Comparison of ENCODE assay signal across 8 cellular contexts in genomic region chr5:179732412-179732917, GRCh38. TPM values are rescaled to one million over a fixed set of nuclear protein-coding genes. Genes with fewer than 3 reads are reported as not detected.
DNase-seq lines count a peak whose midpoint lies in the region; ATAC-seq and TF ChIP-seq lines count a peak whose summit lies in the region.

MAML1 (plus strand) TSS chr5:179732822; CDS start chr5:179733113, 291 bp downstream.

- intact Hi-C loops in left cardiac atrium (cut with DNase I) = no loop called here

- H3K27me3 Mint-ChIP-seq in T-helper 17 cell (no peaks in the 10 kb centered on the region), progenitor cell of endocrine pancreas (no peaks in the 10 kb centered on the region)

- DNase-seq in NCI-H1694 treated with DMSO at 0.1 percent for 48 hours (lab: John Stamatoyannopoulos, UW) = peak; percentile 97
- DNase-seq in T-helper 17 cell = peak; percentile 98 to 99 (median 99)
- DNase-seq in amygdala (lab: John Stamatoyannopoulos, UW) = peak; percentile 83 to 100 (median 99)
- peak; percentile 100 for DNase-seq in left cardiac atrium
- DNase-seq in progenitor cell of endocrine pancreas (ENCODE audit: low spot score, unreplicated experiment) = peak; percentile 99
- peak; percentile 100 for DNase-seq in ureter (ENCODE audit: low spot score)

- H3K4me3 Mint-ChIP-seq in T-helper 17 cell = peak within 1 kb of the TSS; percentile 93
- peak within 1 kb of the TSS; percentile 96 for H3K4me3 Mint-ChIP-seq in progenitor cell of endocrine pancreas (ENCODE audit: low read depth)

- no peak for TF ChIP-seq CTCF in progenitor cell of endocrine pancreas (IDR thresholded peaks at IDR 0.05; ENCODE audit: unreplicated experiment)

- H3K27ac Mint-ChIP-seq in T-helper 17 cell (peak within 1 kb of the TSS; percentile 95), progenitor cell of endocrine pancreas (peak within 1 kb of the TSS; percentile 97)

- peaks cover 32% of the 10 kb centered on the region for H3K4me1 Mint-ChIP-seq in T-helper 17 cell
- H3K4me1 Mint-ChIP-seq in progenitor cell of endocrine pancreas (ENCODE audit: low read depth) = peaks cover 16% of the 10 kb centered on the region

- ATAC-seq in HG02885 (IDR thresholded peaks at IDR 0.05; ENCODE audit: poor library complexity, unreplicated experiment) = peak; percentile 94
- peak; percentile 95 for ATAC-seq in T-helper 17 cell
- peak; percentile 98 to 99 for ATAC-seq in left cardiac atrium

- TF ChIP-seq POLR2A in GM15510 (IDR thresholded peaks at IDR 0.05; ENCODE audit: borderline replicate concordance, extremely low read depth, insufficient read length) = peak; percentile 74

- H3K9me3 Mint-ChIP-seq in progenitor cell of endocrine pancreas (ENCODE audit: low read depth) = no peaks in the 10 kb centered on the region

- no peaks in the 10 kb centered on the region for H3K36me3 Mint-ChIP-seq in T-helper 17 cell (ENCODE audit: low read depth)
- H3K36me3 Mint-ChIP-seq in progenitor cell of endocrine pancreas (ENCODE audit: insufficient read depth) = peaks cover 25% of the 10 kb centered on the region

- H3K9me3 ChIP-seq in T-helper 17 cell (ENCODE audit: control insufficient read depth, low read length, poor library complexity, severe bottlenecking) = no peaks in the 10 kb centered on the region

RNA-seq across cellular contexts. Expression of gene MAML1, which starts in this region (rescaled TPM):
- total RNA-seq in T-helper 17 cell (10 to 100 TPM; 28.4 to 33.2 TPM), left cardiac atrium (10 to 100 TPM; 11.9 to 15.3 TPM), progenitor cell of endocrine pancreas (51.8 and 54.8 TPM in 2 replicates), ureter (37.7 TPM)

Comparison
In these comparisons a context has a peak if more than half of its experiments do, and no peak if none do; other contexts are left out.
1. Peak in every context shown above with its lines: DNase-seq and ATAC-seq.